11 cellular contexts compared by ENCODE assay signal in the genomic region with DNA sequence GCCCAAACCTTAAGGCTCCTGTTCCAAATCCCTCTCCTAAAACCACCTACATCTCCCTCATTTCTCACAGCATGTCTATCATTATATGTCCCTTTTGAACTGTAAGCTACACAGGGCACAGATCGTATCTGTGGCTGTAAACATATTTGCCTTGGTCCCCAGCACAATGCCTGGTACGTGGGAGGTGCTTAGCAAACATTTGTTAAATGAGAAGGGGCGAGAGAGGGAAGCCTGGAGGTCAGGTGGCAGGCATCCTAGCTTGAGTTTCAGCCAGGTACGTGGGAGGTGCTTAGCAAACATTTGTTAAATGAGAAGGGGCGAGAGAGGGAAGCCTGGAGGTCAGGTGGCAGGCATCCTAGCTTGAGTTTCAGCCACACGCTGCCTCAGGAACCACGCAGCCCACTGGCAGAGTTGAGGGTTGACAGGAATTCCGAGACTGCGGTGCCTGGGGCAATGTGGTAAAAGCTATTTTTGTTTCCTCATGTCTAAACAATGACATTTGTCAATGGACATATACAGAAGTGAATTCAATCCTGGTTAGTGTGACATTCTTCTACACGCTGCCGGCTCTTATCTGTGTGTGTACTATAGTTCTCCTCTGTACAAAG.
DNase-seq lines count a peak whose midpoint lies in the region; ATAC-seq and TF ChIP-seq lines count a peak whose summit lies in the region.
"Had no signal": no experiment of that assay in that cellular context is flagged by ENCODE, and none has a peak within 500 bp of the region (broad histone marks: within the 10 kb centered on the region; RNA-seq: fewer than 3 reads in every experiment).

No MANE protein-coding gene starts in this region.

- ATAC-seq in HG02852 (IDR thresholded peaks at IDR 0.05; ENCODE audit: unreplicated experiment), result no peak

- H3K4ac ChIP-seq in mesenchymal stem cell (ENCODE audit: low read depth in 1 of 2, low read length in 2 of 2), result no peak overlapping the region

- H3K27ac Mint-ChIP-seq in neural progenitor cell, result no peak overlapping the region
- H3K27ac Mint-ChIP-seq: activated naive CD4-positive, alpha-beta T cell treated with anti-CD3 and anti-CD28 coated beads, Interleukin-2, amount 50 U/mL, for 24 hours; CD4-positive, alpha-beta T cell had no signal

- WGBS in mesenchymal stem cell, result 69% methylated on average over 7 of the region's 11 CpGs

- no peak overlapping the region for H2AFZ ChIP-seq in mesenchymal stem cell (ENCODE audit: low read depth, low read length)
- H2AFZ ChIP-seq in neural progenitor cell (replicated peaks), result no peak overlapping the region

- H3K14ac ChIP-seq in mesenchymal stem cell (ENCODE audit: low read length in 2 of 2), result no peak overlapping the region

- H3K4me1 ChIP-seq in mesenchymal stem cell (ENCODE audit: control insufficient read depth, insufficient read depth, low read depth, low read length), result peaks cover 19% of the 10 kb centered on the region
- peaks cover 47% of the 10 kb centered on the region for H3K4me1 ChIP-seq in neural progenitor cell

- peak overlapping the region; percentile 16 for H3K4me2 ChIP-seq in mesenchymal stem cell (ENCODE audit: low read length, poor library complexity, severe bottlenecking)
- no peak overlapping the region for H3K4me2 ChIP-seq in neural progenitor cell

- peaks cover 71% of the 10 kb centered on the region for H3K4me1 Mint-ChIP-seq in neural progenitor cell
- H3K4me1 Mint-ChIP-seq: activated naive CD4-positive, alpha-beta T cell treated with anti-CD3 and anti-CD28 coated beads, Interleukin-2, amount 50 U/mL, for 24 hours had no signal

- H2BK120ac ChIP-seq in mesenchymal stem cell (ENCODE audit: low read depth, low read length), result no peak overlapping the region

- peaks cover 34% of the 10 kb centered on the region for H3F3A ChIP-seq in neural progenitor cell (ENCODE audit: low read depth)

- DNase-seq in COLO829 (ENCODE audit: low spot score) (peak; percentile 71), MV-4-11 (lab: John Stamatoyannopoulos, UW) (peak; percentile 72), dermis blood vessel endothelial cell (peak; percentile 7), mesenchymal stem cell (peak; percentile 72), neural progenitor cell (ENCODE audit: low spot score) (no peak), SKM-1 (lab: John Stamatoyannopoulos, UW; ENCODE audit: unreplicated experiment) (no peak)
- DNase-seq in activated naive CD4-positive, alpha-beta T cell treated with Interleukin-2 at 50 U/mL for 16 hours, result no peak
- DNase-seq: CD4-positive, alpha-beta T cell; NCI-H1092 had no signal

- H2BK12ac ChIP-seq in mesenchymal stem cell (ENCODE audit: low read length in 2 of 2), result no peak overlapping the region

- peaks cover 2% of the 10 kb centered on the region for H3K36me3 Mint-ChIP-seq in neural progenitor cell
- H3K36me3 Mint-ChIP-seq: activated naive CD4-positive, alpha-beta T cell treated with anti-CD3 and anti-CD28 coated beads, Interleukin-2, amount 50 U/mL, for 24 hours had no signal

- H3K23ac ChIP-seq in mesenchymal stem cell (ENCODE audit: low read length in 2 of 2), result no peak overlapping the region

- H3K4me3 Mint-ChIP-seq in neural progenitor cell, result no peak overlapping the region
- H3K4me3 Mint-ChIP-seq: activated naive CD4-positive, alpha-beta T cell treated with anti-CD3 and anti-CD28 coated beads, Interleukin-2, amount 50 U/mL, for 24 hours; CD4-positive, alpha-beta T cell had no signal

- peaks cover 4% of the 10 kb centered on the region for H3K9me3 Mint-ChIP-seq in neural progenitor cell
- H3K9me3 Mint-ChIP-seq: activated naive CD4-positive, alpha-beta T cell treated with anti-CD3 and anti-CD28 coated beads, Interleukin-2, amount 50 U/mL, for 24 hours; CD4-positive, alpha-beta T cell had no signal

- TF ChIP-seq CTCF in neural progenitor cell (IDR thresholded peaks at IDR 0.05), result no peak

- peaks cover 100% of the 10 kb centered on the region for H4K20me1 ChIP-seq in neural progenitor cell (ENCODE audit: low read depth)

- H3K27ac ChIP-seq in mesenchymal stem cell (ENCODE audit: low read length, poor library complexity, severe bottlenecking), result peak overlapping the region; percentile 3
- no peak overlapping the region for H3K27ac ChIP-seq in neural progenitor cell

- peaks cover 0 to 2% of the 10 kb centered on the region in 2 experiments for H3K36me3 ChIP-seq in mesenchymal stem cell (ENCODE audit: control insufficient read depth in 1 of 2, insufficient read depth in 2 of 2, low read depth in 1 of 2, low read length in 2 of 2)
- peaks cover 4% of the 10 kb centered on the region for H3K36me3 ChIP-seq in neural progenitor cell

- no peak overlapping the region for H4K8ac ChIP-seq in mesenchymal stem cell (ENCODE audit: low read length)

- no peak overlapping the region for H3K4me3 ChIP-seq in mesenchymal stem cell (ENCODE audit: insufficient read depth in 1 of 2, low read depth in 1 of 2, low read length in 2 of 2)
- H3K4me3 ChIP-seq in neural progenitor cell, result no peak overlapping the region

- peaks cover 9% of the 10 kb centered on the region for H3K79me1 ChIP-seq in mesenchymal stem cell (replicated peaks; ENCODE audit: low read length, poor library complexity, severe bottlenecking)

- H4K91ac ChIP-seq in mesenchymal stem cell (ENCODE audit: low read length), result no peak overlapping the region

- H3K79me2 ChIP-seq in neural progenitor cell (ENCODE audit: low read depth), result peaks cover 100% of the 10 kb centered on the region

- peak overlapping the region in 1 of 2 experiments; percentile 40 for H3K18ac ChIP-seq in mesenchymal stem cell (ENCODE audit: low read depth in 1 of 2, low read length in 2 of 2)

- H3K9me3 ChIP-seq in mesenchymal stem cell (ENCODE audit: control insufficient read depth, low read length), result no peaks in the 10 kb centered on the region
- no peaks in the 10 kb centered on the region for H3K9me3 ChIP-seq in neural progenitor cell (ENCODE audit: low read depth)

- no peak overlapping the region for H2AK5ac ChIP-seq in mesenchymal stem cell (ENCODE audit: low read length, severe bottlenecking)

- no peaks in the 10 kb centered on the region for H3K27me3 ChIP-seq in mesenchymal stem cell (ENCODE audit: control insufficient read depth in 1 of 2, insufficient read depth in 1 of 2, low read length in 2 of 2)
- H3K27me3 ChIP-seq in neural progenitor cell, result no peaks in the 10 kb centered on the region

- H2BK15ac ChIP-seq in mesenchymal stem cell (ENCODE audit: low read depth, poor library complexity, severe bottlenecking), result no peak overlapping the region

- no peak overlapping the region for H3K9ac ChIP-seq in mesenchymal stem cell (ENCODE audit: low read length)
- H3K9ac ChIP-seq in neural progenitor cell, result no peak overlapping the region

- H2BK5ac ChIP-seq in mesenchymal stem cell (ENCODE audit: low read depth, low read length, poor library complexity, severe bottlenecking), result peak overlapping the region; percentile 14

- peaks cover 1% of the 10 kb centered on the region for H3K27me3 Mint-ChIP-seq in neural progenitor cell (ENCODE audit: insufficient read depth, low read depth)
- H3K27me3 Mint-ChIP-seq: CD4-positive, alpha-beta T cell had no signal

Comparison
In these comparisons a context has a peak if more than half of its experiments do, and no peak if none do; other contexts are left out.
1. DNase-seq: peak in COLO829 (single experiment), MV-4-11 (single experiment), dermis blood vessel endothelial cell (single experiment) and mesenchymal stem cell (single experiment); none in activated naive CD4-positive, alpha-beta T cell treated with Interleukin-2 at 50 U/mL for 16 hours (single experiment), neural progenitor cell (single experiment) and SKM-1 (single experiment).